1 cellular context compared by ENCODE assay signal in genomic region chr1:247376659-247377058, GRCh38.
TF ChIP-seq lines count a peak whose summit lies in the region.

No MANE protein-coding gene starts in this region.

TF ChIP-seq in SK-N-SH, 30 proteins besides CTCF, POLR2A, EP300 and RAD21 (continued from another document):
- TF ChIP-seq USF2 (IDR thresholded peaks at IDR 0.05; ENCODE audit: borderline replicate concordance, low read depth, low read length) (no peak), MXI1 (IDR thresholded peaks at IDR 0.05; ENCODE audit: low read depth, low read length) (no peak), JUND (IDR thresholded peaks at IDR 0.05) (no peak), POLR2AphosphoS5 (IDR thresholded peaks at IDR 0.05; ENCODE audit: low read depth, low read length) (no peak)
